8 cellular contexts compared by ENCODE assay signal in the genomic region with DNA sequence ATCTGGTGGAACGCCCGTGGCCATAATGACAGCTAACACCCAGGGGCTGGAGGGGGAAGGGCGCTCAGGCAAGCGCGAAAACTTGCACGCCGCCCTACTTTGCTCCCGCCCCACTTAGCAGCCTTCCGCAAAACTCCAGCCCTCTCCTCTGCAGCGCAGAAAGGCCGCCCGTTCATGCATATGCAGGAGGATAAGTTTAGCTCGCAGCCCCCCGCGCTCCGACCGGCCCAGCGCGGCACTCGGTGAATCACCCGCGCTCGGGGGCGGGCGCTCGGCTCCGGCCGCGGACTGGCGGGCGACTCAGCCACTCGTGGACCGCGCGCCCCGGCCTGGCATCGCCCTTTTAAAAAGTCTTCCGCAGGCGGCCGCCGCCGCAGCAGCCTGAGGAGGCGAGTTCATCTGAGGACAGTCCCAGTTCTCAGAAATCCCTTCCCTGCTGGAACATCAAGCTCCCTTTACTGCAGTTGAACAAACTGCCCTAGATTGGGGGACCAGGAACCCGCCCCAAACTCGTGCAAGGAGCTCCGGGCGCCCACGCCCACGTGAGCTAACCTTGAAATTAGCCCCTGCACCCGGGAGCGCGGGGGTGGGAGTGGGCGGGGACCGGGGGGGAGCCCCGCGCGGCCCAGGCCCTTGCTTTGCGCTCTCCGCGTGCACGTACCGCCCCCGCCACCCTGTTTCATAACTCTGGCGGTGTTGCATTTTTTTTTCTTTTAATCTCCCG. TPM values are rescaled to one million over a fixed set of nuclear protein-coding genes. Genes with fewer than 3 reads are reported as not detected.
DNase-seq lines count a peak whose midpoint lies in the region; ATAC-seq, FAIRE-seq and TF ChIP-seq lines count a peak whose summit lies in the region.

No MANE protein-coding gene starts in this region.

- ATAC-seq in GM18867 (IDR thresholded peaks at IDR 0.05; ENCODE audit: unreplicated experiment) (peak; percentile 58), HG03103 (IDR thresholded peaks at IDR 0.05; ENCODE audit: low read depth, unreplicated experiment) (peak; percentile 41)

- CTCF ChIA-PET in A673 (lab: Charles Lee) = interaction anchor here (1.1 kb wide), 1 partner anchor 184 kb away, joined by 4 read pairs; no protein-coding TSS in a partner anchor
- CTCF ChIA-PET in mammary epithelial cell (lab: Charles Lee; ENCODE audit: low non-redundant PET) = no interaction called here

- POLR2A ChIA-PET in A673 (lab: Charles Lee; ENCODE audit: low non-redundant PET) = interaction anchor here (0.7 kb wide), 5 partner anchors 29 to 794 kb away, joined by 4 to 10 read pairs (median 6); no protein-coding TSS in a partner anchor

- intact Hi-C loops in A673 (cut with micrococcal nuclease; ENCODE audit: unreplicated experiment) (loop anchor here (5.0 to 10.0 kb wide), 2 partner anchors 63 to 164 kb away; a partner anchor contains a TSS), mammary epithelial cell (cut with micrococcal nuclease) (loop anchor here (1.0 to 10.0 kb wide), 5 partner anchors 65 to 486 kb away; no protein-coding TSS in a partner anchor)

- H3K27ac ChIP-seq in A673 (ENCODE audit: low read depth, low read length, poor library complexity, severe bottlenecking) (peak overlapping the region; percentile 99), VCaP (peak overlapping the region; percentile 97), mammary epithelial cell (ENCODE audit: insufficient read depth, low read depth, low read length) (peak overlapping the region; percentile 87), small intestine (ENCODE audit: low read depth in 1 of 2, low read length in 1 of 2) (peak overlapping the region; percentile 98 to 99)

- 0% methylated on average over 7 of the region's 65 CpGs for WGBS in mammary epithelial cell (ENCODE audit: low coverage, missing lambda C conversion rate)
- 0 to 1% (median 0%) methylated on average over 64 to 65 of the region's 65 CpGs for WGBS in small intestine, 3 donors

- no peaks in the 10 kb centered on the region for H4K20me1 ChIP-seq in mammary epithelial cell (ENCODE audit: insufficient read depth, low read length)

- peak overlapping the region; percentile 64 for H3K4me3 ChIP-seq in A673 (ENCODE audit: low read depth, low read length, poor library complexity, severe bottlenecking)
- peak overlapping the region; percentile 26 to 54 (median 36) for H3K4me3 ChIP-seq in mammary epithelial cell (replicated peaks in 1 of 3; ENCODE audit: insufficient read depth in 1 of 3, low read depth in 2 of 3, low read length in 3 of 3)
- H3K4me3 ChIP-seq in small intestine (ENCODE audit: low read depth in 1 of 2, low read length in 2 of 2) = peak overlapping the region; percentile 20 to 47

- H3K36me3 ChIP-seq in A673 (ENCODE audit: insufficient read depth, low read length, poor library complexity, severe bottlenecking) (no peaks in the 10 kb centered on the region), mammary epithelial cell (ENCODE audit: insufficient read depth, low read length) (no peaks in the 10 kb centered on the region), small intestine (ENCODE audit: control insufficient read depth in 2 of 2, insufficient read depth in 2 of 2, low read length in 2 of 2) (no peaks in the 10 kb centered on the region)

- peak overlapping the region; percentile 79 for H3K9ac ChIP-seq in mammary epithelial cell (ENCODE audit: insufficient read depth, low read length)

- in situ Hi-C loops in mammary epithelial cell (cut with MboI; ENCODE audit: low sequenced_read_pairs in 2 of 2) = loop anchor here in 1 of 2 donors (10.0 kb wide), 1 partner anchor 166 kb away; no protein-coding TSS in a partner anchor

- FAIRE-seq in small intestine (lab: Jason Lieb, UNC) = no peak

- DNase-seq in A673 (ENCODE audit: low spot score) (peak; percentile 92), NCI-H2196 (lab: John Stamatoyannopoulos, UW; ENCODE audit: unreplicated experiment) (peak; percentile 79), mammary epithelial cell (peak; percentile 94), iPS-NIHi7 (ENCODE audit: extremely low spot score) (peak; percentile 64), small intestine (peak; percentile 97)

- H3K27me3 ChIP-seq in A673 (replicated peaks; ENCODE audit: insufficient read depth, low read depth, low read length, poor library complexity) (no peaks in the 10 kb centered on the region), mammary epithelial cell (ENCODE audit: insufficient read depth, low read length) (no peaks in the 10 kb centered on the region), small intestine (ENCODE audit: control insufficient read depth in 2 of 2, insufficient read depth in 2 of 2, low read length in 2 of 2) (no peaks in the 10 kb centered on the region)

- H2AFZ ChIP-seq in mammary epithelial cell (ENCODE audit: low read depth, low read length) = peak overlapping the region; percentile 89

- dilution Hi-C loops in mammary epithelial cell (cut with HindIII; ENCODE audit: low sequenced_read_pairs) = no loop called here

- TF ChIP-seq CTCF in A673 (conservative IDR thresholded peaks at IDR 0.05; ENCODE audit: low read depth, low read length) (no peak), VCaP (conservative IDR thresholded peaks at IDR 0.05) (no peak), mammary epithelial cell (conservative IDR thresholded peaks at IDR 0.05 in 1 of 2, IDR thresholded peaks at IDR 0.05 in 1 of 2; ENCODE audit: extremely low read depth in 1 of 2, insufficient read depth in 1 of 2, low read depth in 1 of 2, low read length in 2 of 2) (no peak)

- no peaks in the 10 kb centered on the region for H3K9me3 ChIP-seq in A673 (ENCODE audit: low read depth, low read length, poor library complexity, severe bottlenecking)
- H3K9me3 ChIP-seq in mammary epithelial cell (replicated peaks; ENCODE audit: insufficient read depth, low read length) = no peaks in the 10 kb centered on the region
- no peaks in the 10 kb centered on the region for H3K9me3 ChIP-seq in small intestine (ENCODE audit: control insufficient read depth, low read depth)

- H3K4me1 ChIP-seq in A673 (ENCODE audit: insufficient read depth, low read length, poor library complexity, severe bottlenecking) (peaks cover 17% of the 10 kb centered on the region), mammary epithelial cell (ENCODE audit: insufficient read depth, low read length) (peaks cover 25% of the 10 kb centered on the region), small intestine (ENCODE audit: control insufficient read depth in 2 of 2, insufficient read depth in 1 of 2, low read depth in 1 of 2, low read length in 1 of 2) (peaks cover 4 to 7% of the 10 kb centered on the region in 2 donors)

- H3K79me2 ChIP-seq in mammary epithelial cell (ENCODE audit: insufficient read depth, low read length) = no peaks in the 10 kb centered on the region

- BruUV-seq in A673 (replicated peaks; lab: Mats Ljungman, UMichigan) (no TSS peak), mammary epithelial cell (replicated peaks; lab: Mats Ljungman, UMichigan) (no TSS peak)

- peak overlapping the region; percentile 79 for H3K4me2 ChIP-seq in mammary epithelial cell (ENCODE audit: insufficient read depth, low read depth, low read length)

RNA-seq across cellular contexts. Expression of a gene that starts 4.5 kb away (rescaled TPM):
- total RNA-seq in A673 (2021) (0.34 and 1.0 TPM in 2 replicates), mammary epithelial cell (10 to 100 TPM in 1 of 2 donors, 1 to 10 TPM in 1; 5.5 to 10.8 TPM)
- polyA plus RNA-seq in mammary epithelial cell (3.2 TPM), small intestine (10 to 100 TPM; 15.2 to 33.7 (median 16.8) TPM)
- 1.2 TPM for polyA minus RNA-seq in mammary epithelial cell

Comparison
In these comparisons a context has a peak if more than half of its experiments do, and no peak if none do; other contexts are left out.
1. Peak in every context shown above with its lines: DNase-seq, ATAC-seq, H3K4me3 ChIP-seq and H3K27ac ChIP-seq.